In the genomic region with DNA sequence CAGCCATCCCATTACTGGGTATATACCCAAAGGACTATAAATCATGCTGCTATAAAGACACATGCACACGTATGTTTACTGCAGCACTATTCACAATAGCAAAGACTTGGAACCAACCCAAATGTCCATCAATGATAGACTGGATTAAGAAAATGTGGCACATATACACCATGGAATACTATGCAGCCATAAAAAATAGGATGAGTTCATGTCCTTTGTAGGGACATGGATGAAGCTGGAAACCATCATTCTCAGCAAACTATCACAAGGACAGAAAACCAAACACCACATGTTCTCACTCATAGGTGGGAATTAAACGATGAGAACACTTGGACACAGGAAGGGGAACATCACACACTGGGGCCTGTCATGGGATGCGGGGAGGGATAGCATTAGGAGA, we compare ENCODE assay signal across 1 cellular context. TPM values are rescaled to one million over a fixed set of nuclear protein-coding genes. Genes with fewer than 3 reads are reported as not detected.
"Had no signal": no experiment of that assay in that cellular context is flagged by ENCODE, and none has a peak within 500 bp of the region (broad histone marks: within the 10 kb centered on the region; RNA-seq: fewer than 3 reads in every experiment).

No MANE protein-coding gene starts in this region.

RNA-seq across cellular contexts. Expression of a gene that starts 6.1 kb away (rescaled TPM):
- total RNA-seq: HT-29 had no signal
